ENCODE assay signal across 9 cellular contexts in genomic region chr4:40200881-40201797, GRCh38. TPM values are rescaled to one million over a fixed set of nuclear protein-coding genes. Genes with fewer than 3 reads are reported as not detected.
DNase-seq lines count a peak whose midpoint lies in the region; ATAC-seq and TF ChIP-seq lines count a peak whose summit lies in the region.
"Had no signal": no experiment of that assay in that cellular context is flagged by ENCODE, and none has a peak within 500 bp of the region (broad histone marks: within the 10 kb centered on the region; RNA-seq: fewer than 3 reads in every experiment).

No MANE protein-coding gene starts in this region.

- peaks cover 77% of the 10 kb centered on the region for H4K20me1 ChIP-seq in DND-41 (ENCODE audit: insufficient read depth, low read length)

- H2BK120ac ChIP-seq in mesenchymal stem cell (ENCODE audit: low read depth, low read length), result no peak overlapping the region

- no peak overlapping the region for H3K23ac ChIP-seq in mesenchymal stem cell (ENCODE audit: low read length in 2 of 2)

- no peaks in the 10 kb centered on the region for H3K79me1 ChIP-seq in mesenchymal stem cell (replicated peaks; ENCODE audit: low read length, poor library complexity, severe bottlenecking)

- no peaks in the 10 kb centered on the region for H3K9me3 Mint-ChIP-seq in IgD-negative memory B cell
- H3K9me3 Mint-ChIP-seq in T-helper 2 cell treated with Interferon-gamma antibody and Interleukin-4, amounts not matched to agents 5 μg/mL and 100 μg/mL, for 36 hours, result no peaks in the 10 kb centered on the region

- H4K8ac ChIP-seq in mesenchymal stem cell (ENCODE audit: low read length), result no peak overlapping the region

- no peak overlapping the region for H2AK5ac ChIP-seq in mesenchymal stem cell (ENCODE audit: low read length, severe bottlenecking)

- H2AFZ ChIP-seq in DND-41 (ENCODE audit: low read depth, low read length) (no peak overlapping the region), mesenchymal stem cell (ENCODE audit: low read depth, low read length) (no peak overlapping the region)

- ATAC-seq in DND-41 (ENCODE audit: insufficient read depth, low read depth) (peak; percentile 9; the same call in 1 of the 3 replicates), HG03469 (IDR thresholded peaks at IDR 0.05; ENCODE audit: unreplicated experiment) (no peak), GM19328 (IDR thresholded peaks at IDR 0.05; ENCODE audit: unreplicated experiment) (no peak)

- H2BK12ac ChIP-seq in mesenchymal stem cell (ENCODE audit: low read length in 2 of 2), result no peak overlapping the region

- H3K4ac ChIP-seq in mesenchymal stem cell (ENCODE audit: low read depth in 1 of 2, low read length in 2 of 2), result no peak overlapping the region

- H2BK15ac ChIP-seq in mesenchymal stem cell (ENCODE audit: low read depth, poor library complexity, severe bottlenecking), result no peak overlapping the region

- no peaks in the 10 kb centered on the region for H3K27me3 Mint-ChIP-seq in IgD-negative memory B cell
- H3K27me3 Mint-ChIP-seq in T-helper 2 cell treated with Interferon-gamma antibody and Interleukin-4, amounts not matched to agents 5 μg/mL and 100 μg/mL, for 36 hours (ENCODE audit: low read depth), result no peaks in the 10 kb centered on the region

- H3K27me3 ChIP-seq in DND-41 (ENCODE audit: insufficient read depth, low read length, poor library complexity), result no peaks in the 10 kb centered on the region
- no peaks in the 10 kb centered on the region for H3K27me3 ChIP-seq in mesenchymal stem cell (ENCODE audit: control insufficient read depth in 1 of 2, insufficient read depth in 1 of 2, low read length in 2 of 2)

- peaks cover 20% of the 10 kb centered on the region for H3K36me3 Mint-ChIP-seq in IgD-negative memory B cell
- peaks cover 81% of the 10 kb centered on the region for H3K36me3 Mint-ChIP-seq in T-helper 2 cell treated with Interferon-gamma antibody and Interleukin-4, amounts not matched to agents 5 μg/mL and 100 μg/mL, for 36 hours (ENCODE audit: low read depth)

- H3K4me1 ChIP-seq in DND-41 (ENCODE audit: insufficient read depth, low read length), result peaks cover 68% of the 10 kb centered on the region
- peaks cover 2% of the 10 kb centered on the region for H3K4me1 ChIP-seq in mesenchymal stem cell (ENCODE audit: control insufficient read depth, insufficient read depth, low read depth, low read length)

- peaks cover 100% of the 10 kb centered on the region for H3K79me2 ChIP-seq in DND-41 (ENCODE audit: insufficient read depth, low read length)

- H3K9me3 ChIP-seq in DND-41 (ENCODE audit: insufficient read depth, low read length, severe bottlenecking), result no peaks in the 10 kb centered on the region
- H3K9me3 ChIP-seq in mesenchymal stem cell (ENCODE audit: control insufficient read depth, low read length), result no peaks in the 10 kb centered on the region
- H3K9me3 ChIP-seq: heart right ventricle had no signal

- H3K4me3 ChIP-seq in DND-41 (ENCODE audit: low read depth in 1 of 2, low read length in 2 of 2) (peak overlapping the region; percentile 75 to 84), mesenchymal stem cell (ENCODE audit: insufficient read depth in 1 of 2, low read depth in 1 of 2, low read length in 2 of 2) (no peak overlapping the region)

- H3K9ac ChIP-seq in DND-41 (ENCODE audit: low read depth, low read length) (peak overlapping the region; percentile 86), mesenchymal stem cell (ENCODE audit: low read length) (no peak overlapping the region)

- H4K91ac ChIP-seq in mesenchymal stem cell (ENCODE audit: low read length), result no peak overlapping the region

- H3K18ac ChIP-seq in mesenchymal stem cell (ENCODE audit: low read depth in 1 of 2, low read length in 2 of 2), result no peak overlapping the region

- no peak overlapping the region for H2BK5ac ChIP-seq in mesenchymal stem cell (ENCODE audit: low read depth, low read length, poor library complexity, severe bottlenecking)

- DNase-seq in DND-41 (no peak), mesenchymal stem cell (peak; percentile 91), T-helper 9 cell (no peak), NCI-H187 (lab: John Stamatoyannopoulos, UW) (no peak)
- DNase-seq in T-helper 2 cell treated with Interferon-gamma antibody and Interleukin-4, amounts not matched to agents 5 μg/mL and 100 μg/mL, for 36 hours (ENCODE audit: low spot score), result no peak
- DNase-seq: heart right ventricle had no signal

- WGBS in mesenchymal stem cell, result 66% methylated on average over 4 of the region's 13 CpGs

- H3K36me3 ChIP-seq in DND-41 (ENCODE audit: insufficient read depth, low read length), result peaks cover 64% of the 10 kb centered on the region
- H3K36me3 ChIP-seq in mesenchymal stem cell (ENCODE audit: control insufficient read depth in 1 of 2, insufficient read depth in 2 of 2, low read depth in 1 of 2, low read length in 2 of 2), result no peaks in the 10 kb centered on the region
- H3K36me3 ChIP-seq: heart right ventricle had no signal

- peaks cover 36 to 51% (median 50%) of the 10 kb centered on the region in 3 donors for H3K4me1 Mint-ChIP-seq in IgD-negative memory B cell
- H3K4me1 Mint-ChIP-seq in T-helper 2 cell treated with Interferon-gamma antibody and Interleukin-4, amounts not matched to agents 5 μg/mL and 100 μg/mL, for 36 hours (ENCODE audit: low read depth), result peaks cover 47% of the 10 kb centered on the region

- peak overlapping the region; percentile 97 to 99 (median 99) for H3K4me3 Mint-ChIP-seq in IgD-negative memory B cell
- H3K4me3 Mint-ChIP-seq in T-helper 2 cell treated with Interferon-gamma antibody and Interleukin-4, amounts not matched to agents 5 μg/mL and 100 μg/mL, for 36 hours, result peak overlapping the region; percentile 95

- no peak overlapping the region for H3K14ac ChIP-seq in mesenchymal stem cell (ENCODE audit: low read length in 2 of 2)

- TF ChIP-seq CTCF in DND-41 (IDR thresholded peaks at IDR 0.05; ENCODE audit: borderline replicate concordance, extremely low read depth, low read length, poor library complexity, severe bottlenecking), result no peak

- peak overlapping the region; percentile 89 to 100 (median 99) for H3K27ac Mint-ChIP-seq in IgD-negative memory B cell
- peak overlapping the region; percentile 97 for H3K27ac Mint-ChIP-seq in T-helper 2 cell treated with Interferon-gamma antibody and Interleukin-4, amounts not matched to agents 5 μg/mL and 100 μg/mL, for 36 hours

- H3K4me2 ChIP-seq in DND-41 (ENCODE audit: insufficient read depth, low read length), result peak overlapping the region; percentile 74
- H3K4me2 ChIP-seq in mesenchymal stem cell (ENCODE audit: low read length, poor library complexity, severe bottlenecking), result no peak overlapping the region

- H3K27ac ChIP-seq in DND-41 (ENCODE audit: low read length), result peak overlapping the region; percentile 98
- no peak overlapping the region for H3K27ac ChIP-seq in mesenchymal stem cell (ENCODE audit: low read length, poor library complexity, severe bottlenecking)

RNA-seq across cellular contexts. Expression of gene RHOH, which starts 4.3 kb away (rescaled TPM):
- polyA plus RNA-seq in IgD-negative memory B cell, result 255 TPM
- polyA plus RNA-seq in mesenchymal stem cell (2013, experiment 1 of 2), result 0.11 TPM
- polyA plus RNA-seq in mesenchymal stem cell (2013, experiment 2 of 2), result 0.10 TPM

Comparison
In these comparisons a context has a peak if more than half of its experiments do, and no peak if none do; other contexts are left out.
1. H3K4me3 ChIP-seq: peak in DND-41 (2 of 2); none in mesenchymal stem cell (0 of 2).